8 cellular contexts compared by ENCODE assay signal in genomic region chr16:75566889-75567255, GRCh38. TPM values are rescaled to one million over a fixed set of nuclear protein-coding genes. Genes with fewer than 3 reads are reported as not detected.
A peak's percentile ranks its signal among the peaks of the same experiment; 100 is the strongest.
DNase-seq lines count a peak whose midpoint lies in the region; ATAC-seq, FAIRE-seq and TF ChIP-seq lines count a peak whose summit lies in the region.

No MANE protein-coding gene starts in this region.

- H3K27me3 Mint-ChIP-seq in activated CD4-positive, alpha-beta T cell treated with anti-CD3 and anti-CD28 coated beads, Interleukin-2, amount 10 ng/mL, durations not matched to agents 24 days and 14 days, result peaks cover 14% of the 10 kb centered on the region

- H3K4me3 ChIP-seq in GM12864 (ENCODE audit: low read depth, low read length), result peak overlapping the region; percentile 85
- H3K4me3 ChIP-seq in fibroblast of pulmonary artery (replicated peaks; ENCODE audit: low read depth, low read length), result peak overlapping the region; percentile 92
- H3K4me3 ChIP-seq in pancreas, result peak overlapping the region; percentile 74 to 97 (median 96)

- peaks cover 28% of the 10 kb centered on the region for H3K4me1 Mint-ChIP-seq in activated CD4-positive, alpha-beta T cell treated with anti-CD3 and anti-CD28 coated beads, Interleukin-2, amount 10 ng/mL, durations not matched to agents 24 days and 14 days

- ATAC-seq in HG03097 (IDR thresholded peaks at IDR 0.05; ENCODE audit: low FRiP score, unreplicated experiment), result peak; percentile 4
- ATAC-seq in pancreas, result peak in 2 of 4 donors; percentile 1 to 12

- no peak for DNase-seq in GM12864 (ENCODE audit: low read depth)
- DNase-seq in activated CD4-positive, alpha-beta T cell treated with anti-CD3 and anti-CD28 coated beads, Interleukin-2, amount 10 ng/mL, durations not matched to agents 24 days and 14 days, result peak; percentile 80
- no peak for DNase-seq in fibroblast of pulmonary artery (ENCODE audit: low read depth)
- DNase-seq in pancreas, result peak in 3 of 6 donors; percentile 24 to 73 (median 63)
- no peak for DNase-seq in amniotic stem cell (lab: John Stamatoyannopoulos, UW)
- no peak for DNase-seq in NCI-H1930 (lab: John Stamatoyannopoulos, UW)
- no peak for DNase-seq in NCI-H1105 (lab: John Stamatoyannopoulos, UW)

- no peak for TF ChIP-seq CTCF in GM12864 (IDR thresholded peaks at IDR 0.05; ENCODE audit: low read depth, low read length, missing control alignments)
- no peak for TF ChIP-seq CTCF in fibroblast of pulmonary artery (IDR thresholded peaks at IDR 0.05; ENCODE audit: low read length, missing control alignments)
- no peak for TF ChIP-seq CTCF in pancreas (IDR thresholded peaks at IDR 0.05)

- no peaks in the 10 kb centered on the region for H3K9me3 ChIP-seq in pancreas

- peaks cover 0 to 23% (median 9%) of the 10 kb centered on the region in 3 donors for H3K4me1 ChIP-seq in pancreas

- H3K36me3 Mint-ChIP-seq in activated CD4-positive, alpha-beta T cell treated with anti-CD3 and anti-CD28 coated beads, Interleukin-2, amount 10 ng/mL, durations not matched to agents 24 days and 14 days (ENCODE audit: low read depth), result peaks cover 21% of the 10 kb centered on the region

- WGBS in pancreas, 2 donors, result 1% methylated on average over 17 of the region's 17 CpGs

- H3K4me3 Mint-ChIP-seq in activated CD4-positive, alpha-beta T cell treated with anti-CD3 and anti-CD28 coated beads, Interleukin-2, amount 10 ng/mL, durations not matched to agents 24 days and 14 days, result peak overlapping the region; percentile 90

- no peak for FAIRE-seq in pancreas (lab: Jason Lieb, UNC)

- peaks cover 0 to 20% (median 0%) of the 10 kb centered on the region in 3 donors for H3K36me3 ChIP-seq in pancreas

- H3K9me3 Mint-ChIP-seq in activated CD4-positive, alpha-beta T cell treated with anti-CD3 and anti-CD28 coated beads, Interleukin-2, amount 10 ng/mL, durations not matched to agents 24 days and 14 days, result no peaks in the 10 kb centered on the region

- intact Hi-C loops in activated CD4-positive, alpha-beta T cell treated with anti-CD3 and anti-CD28 coated beads, Interleukin-2, amount 10 ng/mL, durations not matched to agents 24 days and 14 days (cut with micrococcal nuclease), result loop anchor here (1.0 kb wide), 4 partner anchors 11 to 134 kb away; partner anchors contain the start of genes ADAT1, CFDP1, KARS1 and TERF2IP
- intact Hi-C loops in pancreas (cut with DNase I), result no loop called here

- no peaks in the 10 kb centered on the region for H3K27me3 ChIP-seq in pancreas

- peak overlapping the region in 3 of 4 donors; percentile 56 to 79 (median 68) for H3K27ac ChIP-seq in pancreas

- H3K27ac Mint-ChIP-seq in activated CD4-positive, alpha-beta T cell treated with anti-CD3 and anti-CD28 coated beads, Interleukin-2, amount 10 ng/mL, durations not matched to agents 24 days and 14 days, result peak overlapping the region; percentile 73

RNA-seq across cellular contexts. Expression of gene GABARAPL2, which starts 0.7 kb away (rescaled TPM):
- 69.9 and 70.4 TPM in 2 replicates for total RNA-seq in activated CD4-positive, alpha-beta T cell treated with anti-CD3 and anti-CD28 coated beads, Interleukin-2, amount 10 ng/mL, durations not matched to agents 24 days and 14 days
- total RNA-seq in pancreas, result 10 to 100 TPM; 29.9 to 61.2 (median 34.3) TPM
- polyA plus RNA-seq in pancreas, result 100 to 1,000 TPM in 1 of 2 donors, 10 to 100 TPM in 1; 44.1 to 117 TPM

RNA-seq across cellular contexts. Expression of gene TMEM231, which starts 10.8 kb away (rescaled TPM):
- total RNA-seq in activated CD4-positive, alpha-beta T cell treated with anti-CD3 and anti-CD28 coated beads, Interleukin-2, amount 10 ng/mL, durations not matched to agents 24 days and 14 days, result 4.0 and 4.4 TPM in 2 replicates
- 1 to 10 TPM; 2.5 to 5.3 (median 4.1) TPM for total RNA-seq in pancreas
- 1 to 10 TPM; 3.0 to 6.6 TPM for polyA plus RNA-seq in pancreas

RNA-seq across cellular contexts. Expression of gene CHST5, which starts 31.0 kb away (rescaled TPM):
- 0.09 TPM in 1 of 2 replicates, not detected in the other for total RNA-seq in activated CD4-positive, alpha-beta T cell treated with anti-CD3 and anti-CD28 coated beads, Interleukin-2, amount 10 ng/mL, durations not matched to agents 24 days and 14 days
- under 1 TPM in 5 of 6 donors, not detected in 1; 0.06 to 0.28 (median 0.13) TPM for total RNA-seq in pancreas
- polyA plus RNA-seq in pancreas, result under 1 TPM; 0.15 to 0.16 TPM

RNA-seq across cellular contexts. Expression of gene ADAT1, which starts 56.2 kb away (rescaled TPM):
- total RNA-seq in activated CD4-positive, alpha-beta T cell treated with anti-CD3 and anti-CD28 coated beads, Interleukin-2, amount 10 ng/mL, durations not matched to agents 24 days and 14 days, result 58.6 and 64.4 TPM in 2 replicates
- total RNA-seq in pancreas, result 10 to 100 TPM in 5 of 6 donors, 1 to 10 TPM in 1; 9.2 to 20.5 (median 15.9) TPM
- polyA plus RNA-seq in pancreas, result 10 to 100 TPM in 1 of 2 donors, 1 to 10 TPM in 1; 9.4 to 14.4 TPM
